Comparison of ENCODE assay signal across 1 cellular context in genomic region chr17:6681176-6681575, GRCh38.
TF ChIP-seq lines count a peak whose summit lies in the region.

No MANE protein-coding gene starts in this region.

TF ChIP-seq in HepG2, 621 proteins besides CTCF, POLR2A, EP300 and RAD21:
- TF ChIP-seq ZNF18 (CRISPR knock-in tag; IDR thresholded peaks at IDR 0.05; ENCODE audit: insufficient replicate concordance) (peak; percentile 76), ZNF44 (CRISPR knock-in tag; IDR thresholded peaks at IDR 0.05) (no peak), SALL1 (CRISPR knock-in tag; IDR thresholded peaks at IDR 0.05) (0 out of 2 replicates have a peak, but pooled peaks have one; percentile 7), SRF (IDR thresholded peaks at IDR 0.05; ENCODE audit: low read depth, low read length) (peak; percentile 87; the same call in 1 of the 2 replicates)
